In genomic region chr2:197934262-197934925, GRCh38 we compare ENCODE assay signal across 1 cellular context.
TF ChIP-seq lines count a peak whose summit lies in the region.

No MANE protein-coding gene starts in this region.

TF ChIP-seq in K562, 482 proteins besides CTCF, POLR2A, EP300 and RAD21:
- TF ChIP-seq TAL1 (IDR thresholded peaks at IDR 0.05) = no peak
- 0 out of 2 replicates have a peak, but pooled peaks have one; percentile 33 for TF ChIP-seq KHSRP (IDR thresholded peaks at IDR 0.05)
- no peak for TF ChIP-seq DDX20 (tag; IDR thresholded peaks at IDR 0.05; ENCODE audit: low read depth)
- no peak for TF ChIP-seq E2F5 (CRISPR knock-in tag; IDR thresholded peaks at IDR 0.05)
- peak; percentile 26; the same call in 1 of the 2 replicates for TF ChIP-seq RBFOX2 (IDR thresholded peaks at IDR 0.05; ENCODE audit: low read depth, low read length)
- TF ChIP-seq RFX1 (IDR thresholded peaks at IDR 0.05) = peak; percentile 99
- peak; percentile 79; the same call in 1 of the 2 replicates for TF ChIP-seq BMI1 (IDR thresholded peaks at IDR 0.05; ENCODE audit: low read length)
- TF ChIP-seq ZBTB40 (IDR thresholded peaks at IDR 0.05) = 0 out of 2 replicates have a peak, but pooled peaks have one; percentile 6
- no peak for TF ChIP-seq ZBTB40 (CRISPR knock-in tag; IDR thresholded peaks at IDR 0.05)
- no peak for TF ChIP-seq PTTG1 (tag; IDR thresholded peaks at IDR 0.05; ENCODE audit: low read depth)
- no peak for TF ChIP-seq ZNF766 (CRISPR knock-in tag; conservative IDR thresholded peaks at IDR 0.05)
- TF ChIP-seq CSDE1 (IDR thresholded peaks at IDR 0.05) = peak in 1 of 2 experiments; percentile 91; a peak in 2 of 4 replicates
